Comparison of ENCODE assay signal across 9 cellular contexts in genomic region chr9:78707481-78707977, GRCh38.
DNase-seq lines count a peak whose midpoint lies in the region; ATAC-seq lines count a peak whose summit lies in the region.
"Had no signal": no experiment of that assay in that cellular context is flagged by ENCODE, and none has a peak within 500 bp of the region (broad histone marks: within the 10 kb centered on the region; RNA-seq: fewer than 3 reads in every experiment).

No MANE protein-coding gene starts in this region.

- H3K9me3 ChIP-seq in SJCRH30 (replicated peaks) = no peaks in the 10 kb centered on the region
- H3K9me3 ChIP-seq: prostate gland had no signal

- H3K27ac Mint-ChIP-seq in stimulated activated naive B cell treated with anti-CD40 and anti-IgM and Interleukin-4, amounts not matched to agents 10 μg/mL and 1 μg/mL and 100 μg/mL, for 72 hours = peak overlapping the region; percentile 10

- H3K4me1 ChIP-seq in SJCRH30 = peaks cover 6% of the 10 kb centered on the region; the same call in 1 of the 2 replicates
- H3K4me1 ChIP-seq: prostate gland had no signal

- ATAC-seq in GM19351 (IDR thresholded peaks at IDR 0.05; ENCODE audit: unreplicated experiment) (peak; percentile 97), HG03097 (IDR thresholded peaks at IDR 0.05; ENCODE audit: low FRiP score, unreplicated experiment) (peak; percentile 69)
- peak; percentile 97 for ATAC-seq in stimulated activated naive B cell treated with anti-CD40 and anti-IgM and Interleukin-4, amounts not matched to agents 10 μg/mL and 1 μg/mL and 100 μg/mL, for 72 hours (replicated peaks)

- peaks cover 0 to 7% of the 10 kb centered on the region in 2 donors for H3K27me3 Mint-ChIP-seq in stimulated activated naive B cell treated with anti-CD40 and anti-IgM and Interleukin-4, amounts not matched to agents 10 μg/mL and 1 μg/mL and 100 μg/mL, for 72 hours

- H3K27me3 ChIP-seq in SJCRH30 = no peaks in the 10 kb centered on the region
- H3K27me3 ChIP-seq: cardiac muscle cell had no signal

- DNase-seq in SJCRH30 (peak in 1 of 2 experiments; percentile 5), NCI-H2107 (lab: John Stamatoyannopoulos, UW) (no peak), DMS79 (lab: John Stamatoyannopoulos, UW) (no peak), NCI-H345 treated with DMSO at 0.1 percent for 48 hours (lab: John Stamatoyannopoulos, UW; ENCODE audit: unreplicated experiment) (no peak)
- DNase-seq in stimulated activated naive B cell treated with anti-CD40 and anti-IgM and Interleukin-4, amounts not matched to agents 10 μg/mL and 1 μg/mL and 100 μg/mL, for 72 hours = no peak

- H3K36me3 Mint-ChIP-seq in stimulated activated naive B cell treated with anti-CD40 and anti-IgM and Interleukin-4, amounts not matched to agents 10 μg/mL and 1 μg/mL and 100 μg/mL, for 72 hours = peaks cover 20 to 43% of the 10 kb centered on the region in 2 donors

- no peaks in the 10 kb centered on the region for H3K36me3 ChIP-seq in SJCRH30
- H3K36me3 ChIP-seq: cardiac muscle cell, prostate gland had no signal

- H3K4me3 ChIP-seq in SJCRH30 = no peak overlapping the region
- H3K4me3 ChIP-seq: cardiac muscle cell, prostate gland had no signal

- peak overlapping the region; percentile 7 to 11 for H3K4me3 Mint-ChIP-seq in stimulated activated naive B cell treated with anti-CD40 and anti-IgM and Interleukin-4, amounts not matched to agents 10 μg/mL and 1 μg/mL and 100 μg/mL, for 72 hours

- H3K27ac ChIP-seq in SJCRH30 = peak overlapping the region; percentile 47
- H3K27ac ChIP-seq: cardiac muscle cell, prostate gland had no signal

- peaks cover 36 to 67% of the 10 kb centered on the region in 2 donors for H3K4me1 Mint-ChIP-seq in stimulated activated naive B cell treated with anti-CD40 and anti-IgM and Interleukin-4, amounts not matched to agents 10 μg/mL and 1 μg/mL and 100 μg/mL, for 72 hours

- H3K9me3 Mint-ChIP-seq in stimulated activated naive B cell treated with anti-CD40 and anti-IgM and Interleukin-4, amounts not matched to agents 10 μg/mL and 1 μg/mL and 100 μg/mL, for 72 hours = peaks cover 12 to 16% of the 10 kb centered on the region in 2 donors
